In the genomic region with DNA sequence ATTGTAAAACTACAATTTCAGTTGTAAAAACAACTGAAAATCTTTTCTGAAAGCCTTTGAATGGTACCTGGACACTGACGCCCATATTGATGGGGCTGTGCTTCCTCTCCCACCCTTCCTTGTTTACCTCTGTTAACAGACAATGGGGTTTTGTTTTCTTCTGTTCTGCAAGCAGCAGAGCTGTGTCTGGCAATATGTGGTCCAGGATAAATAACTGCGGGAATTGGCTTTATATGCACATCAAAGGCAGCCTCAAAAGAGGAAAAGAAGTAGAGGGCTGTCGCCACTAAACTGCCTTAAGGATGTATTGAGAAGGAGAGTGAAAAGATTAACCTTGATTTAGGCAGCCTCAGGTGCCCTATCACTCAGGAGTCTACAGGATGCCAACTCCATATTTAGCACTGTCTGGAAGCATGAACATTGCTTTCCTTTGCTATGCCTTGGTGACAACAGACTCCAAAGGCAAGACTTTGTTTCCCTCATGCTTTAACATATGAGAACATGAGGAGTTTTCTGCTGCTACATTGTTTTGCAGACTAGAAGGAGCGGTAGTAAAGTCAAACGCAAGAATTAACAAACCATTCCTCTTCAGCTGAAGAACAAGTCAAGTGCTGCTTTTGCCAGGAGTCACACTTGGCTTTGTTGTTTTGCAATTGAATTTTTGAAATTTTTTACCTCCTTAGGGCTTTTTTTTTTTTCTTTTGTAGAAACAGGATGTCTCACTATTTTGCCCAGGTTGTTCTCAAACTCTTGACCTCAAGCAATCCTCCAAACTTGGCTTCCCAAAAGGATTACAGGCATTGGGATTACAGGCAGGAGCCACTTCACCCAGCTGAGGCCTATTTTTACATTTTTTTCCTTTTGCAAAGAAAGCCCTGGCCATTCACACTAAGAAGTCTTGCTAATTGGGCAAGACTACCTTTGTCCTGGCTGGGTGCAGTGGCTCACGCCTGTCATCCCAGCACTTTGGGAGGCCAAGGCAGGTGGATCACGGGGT, we compare ENCODE assay signal across 15 cellular contexts. TPM values are rescaled to one million over a fixed set of nuclear protein-coding genes. Genes with fewer than 3 reads are reported as not detected.
A peak's percentile ranks its signal among the peaks of the same experiment; 100 is the strongest.
DNase-seq lines count a peak whose midpoint lies in the region; ATAC-seq, FAIRE-seq and TF ChIP-seq lines count a peak whose summit lies in the region.
"Had no signal": no experiment of that assay in that cellular context is flagged by ENCODE, and none has a peak within 500 bp of the region (broad histone marks: within the 10 kb centered on the region; RNA-seq: fewer than 3 reads in every experiment).

No MANE protein-coding gene starts in this region.

- H3K36me3 ChIP-seq in KMS-11 (ENCODE audit: insufficient read depth) (no peaks in the 10 kb centered on the region), astrocyte (ENCODE audit: insufficient read depth, low read length) (no peaks in the 10 kb centered on the region), osteoblast (ENCODE audit: insufficient read depth, low read length) (no peaks in the 10 kb centered on the region)

- no peak for ATAC-seq in activated T-cell treated with anti-CD3 and anti-CD28 coated beads, Interleukin-2, amount 50 U/mL, for 4 hours
- ATAC-seq in HG03025 (IDR thresholded peaks at IDR 0.05; ENCODE audit: low FRiP score, unreplicated experiment) (no peak), HG02938 (IDR thresholded peaks at IDR 0.05; ENCODE audit: unreplicated experiment) (no peak)
- ATAC-seq: HCT116, left ventricle myocardium superior had no signal

- H3K79me2 ChIP-seq in KMS-11 (ENCODE audit: insufficient read depth, low read depth) (no peaks in the 10 kb centered on the region), astrocyte (ENCODE audit: insufficient read depth, low read length) (no peaks in the 10 kb centered on the region), osteoblast (ENCODE audit: insufficient read depth, low read length) (no peaks in the 10 kb centered on the region)

- intact Hi-C loops in posterior cingulate gyrus (cut with DNase I) = no loop called here

- H3K9ac ChIP-seq in KMS-11 (peak overlapping the region; percentile 19; the same call in 1 of the 2 replicates), astrocyte (ENCODE audit: low read length) (no peak overlapping the region)

- H4K20me1 ChIP-seq in KMS-11 (ENCODE audit: insufficient read depth) (no peaks in the 10 kb centered on the region), astrocyte (ENCODE audit: insufficient read depth, low read length) (no peaks in the 10 kb centered on the region), osteoblast (ENCODE audit: insufficient read depth, low read length) (no peaks in the 10 kb centered on the region)

- H3K27ac Mint-ChIP-seq in astrocyte (ENCODE audit: unreplicated experiment) = no peak overlapping the region
- H3K27ac Mint-ChIP-seq: naive B cell had no signal

- no peak for DNase-seq in activated T-cell treated with anti-CD3 and anti-CD28 coated beads, Interleukin-2, amount 50 U/mL, for 4 hours
- no peak for DNase-seq in activated T-cell treated with anti-CD3 and anti-CD28 coated beads, Interleukin-2, amount 50 U/mL, for 1 hour
- DNase-seq in astrocyte (ENCODE audit: low read depth) = peak; percentile 14
- DNase-seq in osteoblast (ENCODE audit: insufficient read length, low spot score, missing footprints) = peak; percentile 34
- no peak for DNase-seq in posterior cingulate gyrus
- DNase-seq: effector CD8-positive, alpha-beta T cell; GDM1; left ventricle myocardium superior; naive B cell; T-helper 9 cell had no signal

- no peaks in the 10 kb centered on the region for H3K9me3 Mint-ChIP-seq in activated T-cell treated with anti-CD3 and anti-CD28 coated beads, Interleukin-2, amount 50 U/mL, for 4 hours
- no peaks in the 10 kb centered on the region for H3K9me3 Mint-ChIP-seq in astrocyte (ENCODE audit: unreplicated experiment)
- H3K9me3 Mint-ChIP-seq: naive B cell had no signal

- H3K27me3 Mint-ChIP-seq in activated T-cell treated with anti-CD3 and anti-CD28 coated beads, Interleukin-2, amount 50 U/mL, for 4 hours (ENCODE audit: low read depth) = no peaks in the 10 kb centered on the region
- no peaks in the 10 kb centered on the region for H3K27me3 Mint-ChIP-seq in astrocyte (ENCODE audit: low read depth, unreplicated experiment)

- peaks cover 52% of the 10 kb centered on the region for H3K4me1 Mint-ChIP-seq in activated T-cell treated with anti-CD3 and anti-CD28 coated beads, Interleukin-2, amount 50 U/mL, for 4 hours (ENCODE audit: low read depth)
- H3K4me1 Mint-ChIP-seq in astrocyte (ENCODE audit: low read depth, unreplicated experiment) = no peaks in the 10 kb centered on the region
- H3K4me1 Mint-ChIP-seq: naive B cell had no signal

- FAIRE-seq in astrocyte (lab: Jason Lieb, UNC) = no peak

- H2AFZ ChIP-seq in KMS-11 (ENCODE audit: low read depth) (peak overlapping the region; percentile 52), astrocyte (ENCODE audit: low read depth, low read length) (peak overlapping the region; percentile 15), osteoblast (ENCODE audit: low read length) (peak overlapping the region; percentile 8)

- H3K36me3 Mint-ChIP-seq in activated T-cell treated with anti-CD3 and anti-CD28 coated beads, Interleukin-2, amount 50 U/mL, for 4 hours (ENCODE audit: insufficient read depth) = peaks cover 9% of the 10 kb centered on the region
- no peaks in the 10 kb centered on the region for H3K36me3 Mint-ChIP-seq in astrocyte (ENCODE audit: low read depth, unreplicated experiment)
- H3K36me3 Mint-ChIP-seq: naive B cell had no signal

- H3K4me3 ChIP-seq in KMS-11 (IDR thresholded peaks at IDR 0.05; ENCODE audit: insufficient read depth, low read depth, low read length) = no peak overlapping the region
- no peak overlapping the region for H3K4me3 ChIP-seq in astrocyte (ENCODE audit: insufficient read depth, low read depth, low read length)
- no peak overlapping the region for H3K4me3 ChIP-seq in osteoblast (ENCODE audit: insufficient read depth, low read length)

- peaks cover 53% of the 10 kb centered on the region for H3K4me1 ChIP-seq in KMS-11 (ENCODE audit: low read depth, poor library complexity, severe bottlenecking)
- no peaks in the 10 kb centered on the region for H3K4me1 ChIP-seq in astrocyte (ENCODE audit: insufficient read depth, low read length)
- H3K4me1 ChIP-seq in osteoblast (ENCODE audit: insufficient read depth, low read length) = no peaks in the 10 kb centered on the region

- no peaks in the 10 kb centered on the region for H3K27me3 ChIP-seq in KMS-11 (ENCODE audit: insufficient read depth, low read depth)
- no peaks in the 10 kb centered on the region for H3K27me3 ChIP-seq in astrocyte (ENCODE audit: insufficient read depth, low read length)
- peaks cover 3% of the 10 kb centered on the region for H3K27me3 ChIP-seq in osteoblast (ENCODE audit: insufficient read depth, low read length)

- H3K4me2 ChIP-seq in KMS-11 (peak overlapping the region; percentile 94), astrocyte (ENCODE audit: low read length) (no peak overlapping the region), osteoblast (ENCODE audit: insufficient read depth, low read length) (no peak overlapping the region)

- H3K9me3 ChIP-seq in astrocyte (ENCODE audit: insufficient read depth, low read depth, low read length) (no peaks in the 10 kb centered on the region), osteoblast (ENCODE audit: low read depth, low read length) (no peaks in the 10 kb centered on the region)

- peak overlapping the region; percentile 79 for H3K4me3 Mint-ChIP-seq in activated T-cell treated with anti-CD3 and anti-CD28 coated beads, Interleukin-2, amount 50 U/mL, for 4 hours
- no peak overlapping the region for H3K4me3 Mint-ChIP-seq in astrocyte (ENCODE audit: unreplicated experiment)
- H3K4me3 Mint-ChIP-seq: naive B cell had no signal

- TF ChIP-seq CTCF in KMS-11 (conservative IDR thresholded peaks at IDR 0.05; ENCODE audit: low read depth, low read length) (no peak), astrocyte (IDR thresholded peaks at IDR 0.05; ENCODE audit: insufficient read depth, low read depth, low read length) (no peak), osteoblast (IDR thresholded peaks at IDR 0.05; ENCODE audit: extremely low read depth, low read depth, low read length) (no peak)

- H3K27ac ChIP-seq in KMS-11 = peak overlapping the region; percentile 63
- no peak overlapping the region for H3K27ac ChIP-seq in astrocyte (ENCODE audit: low read depth, low read length)
- no peak overlapping the region for H3K27ac ChIP-seq in osteoblast (ENCODE audit: low read depth, low read length)

RNA-seq across cellular contexts. Expression of gene IL21, which starts 3.0 kb away (rescaled TPM):
- 100 to 1,000 TPM in 1 of 3 donors, 10 to 100 TPM in 2; 35.0 to 109 (median 42.8) TPM for total RNA-seq in activated T-cell treated with anti-CD3 and anti-CD28 coated beads, Interleukin-2, amount 50 U/mL, for 4 hours
- total RNA-seq in astrocyte = not detected in 2 replicates
- not detected in 2 replicates for total RNA-seq in osteoblast
- total RNA-seq: left ventricle myocardium superior, pulmonary artery endothelial cell had no signal

Comparison
In these comparisons a context has a peak if more than half of its experiments do, and no peak if none do; other contexts are left out.
1. DNase-seq: peak in astrocyte (single experiment) and osteoblast (single experiment); none in activated T-cell treated with anti-CD3 and anti-CD28 coated beads, Interleukin-2, amount 50 U/mL, for 4 hours (single experiment), activated T-cell treated with anti-CD3 and anti-CD28 coated beads, Interleukin-2, amount 50 U/mL, for 1 hour (single experiment) and posterior cingulate gyrus (0 of 10).
2. RNA of gene IL21, which starts 3.0 kb away (total RNA-seq): 35.0 to 109 TPM in activated T-cell treated with anti-CD3 and anti-CD28 coated beads, Interleukin-2, amount 50 U/mL, for 4 hours; not detected in astrocyte and not detected in osteoblast; every median in the first group is over 10 times any median in the second.
3. Peak in every context shown above with its lines, with median percentiles within 50 percentile points of each other: H2AFZ ChIP-seq.